Comparison of ENCODE assay signal across 26 cellular contexts in the genomic region with DNA sequence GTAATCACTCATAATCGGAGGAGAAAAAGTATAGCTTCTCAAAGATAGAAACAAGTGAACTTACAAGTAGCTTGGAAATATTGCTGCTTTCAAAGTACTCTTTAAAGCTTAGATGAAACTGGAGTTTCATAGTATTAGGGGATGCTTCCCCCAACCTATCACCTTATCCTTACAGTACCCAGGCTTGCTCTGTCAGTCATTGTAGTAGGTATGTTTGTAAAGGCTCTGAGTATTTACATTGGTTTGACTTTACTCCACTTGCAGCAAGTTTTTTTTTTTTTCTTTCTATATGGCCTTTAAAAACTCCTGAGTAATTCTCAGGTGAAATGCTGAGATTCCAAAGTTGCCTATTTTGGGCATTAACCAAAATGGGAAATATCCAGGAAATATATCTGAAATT.
A peak's percentile ranks its signal among the peaks of the same experiment; 100 is the strongest.
DNase-seq lines count a peak whose midpoint lies in the region; ATAC-seq, FAIRE-seq and TF ChIP-seq lines count a peak whose summit lies in the region.
"Had no signal": no experiment of that assay in that cellular context is flagged by ENCODE, and none has a peak within 500 bp of the region (broad histone marks: within the 10 kb centered on the region; RNA-seq: fewer than 3 reads in every experiment).

No MANE protein-coding gene starts in this region.

- TF ChIP-seq POLR2A in HepG2 (IDR thresholded peaks at IDR 0.05; ENCODE audit: insufficient read depth in 1 of 2, low read depth in 2 of 2, low read length in 2 of 2) = no peak
- no peak for TF ChIP-seq POLR2A in right lobe of liver (IDR thresholded peaks at IDR 0.05)
- TF ChIP-seq POLR2A in esophagus squamous epithelium (IDR thresholded peaks at IDR 0.05) = no peak

- H3K27me3 ChIP-seq in HepG2 (ENCODE audit: control insufficient read depth in 1 of 2, insufficient read depth in 2 of 2, low read length in 2 of 2) = no peaks in the 10 kb centered on the region
- H3K27me3 ChIP-seq in right lobe of liver = no peaks in the 10 kb centered on the region
- no peaks in the 10 kb centered on the region for H3K27me3 ChIP-seq in PC-9 (ENCODE audit: insufficient read depth, low read depth)
- H3K27me3 ChIP-seq in esophagus squamous epithelium = no peaks in the 10 kb centered on the region
- no peaks in the 10 kb centered on the region for H3K27me3 ChIP-seq in Karpas-422 (ENCODE audit: low read length)
- H3K27me3 ChIP-seq: BE2C, BLaER1 had no signal

- no peak overlapping the region for H2AFZ ChIP-seq in HepG2 (ENCODE audit: low read length)
- no peak overlapping the region for H2AFZ ChIP-seq in PC-9
- no peak overlapping the region for H2AFZ ChIP-seq in Karpas-422 (ENCODE audit: low read length)

- H3K9me2 ChIP-seq in PC-9 (ENCODE audit: insufficient read depth) = no peaks in the 10 kb centered on the region
- no peaks in the 10 kb centered on the region for H3K9me2 ChIP-seq in Karpas-422 (replicated peaks; ENCODE audit: insufficient read depth, low read length)

- TF ChIP-seq CTCF in HepG2 (CRISPR knock-in tag; IDR thresholded peaks at IDR 0.05) = no peak
- TF ChIP-seq CTCF in right lobe of liver (IDR thresholded peaks at IDR 0.05) = no peak
- no peak for TF ChIP-seq CTCF in PC-9 (conservative IDR thresholded peaks at IDR 0.05)
- TF ChIP-seq CTCF in mucosa of descending colon (IDR thresholded peaks at IDR 0.05) = no peak
- no peak for TF ChIP-seq CTCF in esophagus squamous epithelium (IDR thresholded peaks at IDR 0.05)

- H3K36me3 ChIP-seq in HepG2 (replicated peaks in 1 of 2; ENCODE audit: control insufficient read depth in 1 of 2, insufficient read depth in 2 of 2, low read length in 2 of 2) (peaks cover 0 to 17% of the 10 kb centered on the region in 2 experiments; a peak in 2 of 5 replicates), right lobe of liver (peaks cover 0 to 8% (median 2%) of the 10 kb centered on the region in 4 donors), PC-9 (ENCODE audit: low read depth) (peaks cover 17% of the 10 kb centered on the region), mucosa of descending colon (ENCODE audit: low read depth) (no peaks in the 10 kb centered on the region), esophagus squamous epithelium (peaks cover 9 to 98% (median 12%) of the 10 kb centered on the region in 3 donors), Karpas-422 (ENCODE audit: insufficient read depth, low read length) (no peaks in the 10 kb centered on the region)
- H3K36me3 ChIP-seq: BE2C had no signal

- no peak overlapping the region for H3K4me2 ChIP-seq in HepG2 (ENCODE audit: low read depth, low read length)
- H3K4me2 ChIP-seq in PC-9 = peak overlapping the region; percentile 29
- no peak overlapping the region for H3K4me2 ChIP-seq in Karpas-422 (ENCODE audit: low read depth, low read length, poor library complexity, severe bottlenecking)
- H3K4me2 ChIP-seq: BLaER1 had no signal

- H3K79me2 ChIP-seq in HepG2 (ENCODE audit: insufficient read depth, low read length) (no peaks in the 10 kb centered on the region), PC-9 (ENCODE audit: low read depth) (no peaks in the 10 kb centered on the region), Karpas-422 (ENCODE audit: low read length) (no peaks in the 10 kb centered on the region)

- TF ChIP-seq EP300 in HepG2 (IDR thresholded peaks at IDR 0.05; ENCODE audit: low read depth in 2 of 2, low read length in 2 of 2) (no peak), HepG2 (CRISPR knock-in tag; IDR thresholded peaks at IDR 0.05; ENCODE audit: borderline replicate concordance) (no peak)

- 89% methylated on average over 1 of the region's 1 CpG for WGBS in HepG2 (ENCODE audit: low lambda C conversion rate)
- 100% methylated on average over 1 of the region's 1 CpG for WGBS in right lobe of liver (ENCODE audit: insufficient coverage, low coverage, low lambda C conversion rate, missing lambda C conversion rate)
- 89 to 96% methylated on average over 1 of the region's 1 CpG for WGBS in esophagus squamous epithelium, 2 donors

- ATAC-seq in HepG2 (no peak; the same call in 2 of the 3 replicates), right lobe of liver (no peak), mucosa of descending colon (peak; percentile 54)
- ATAC-seq: GM12878 had no signal

- peaks cover 19% of the 10 kb centered on the region for H3K4me1 ChIP-seq in HepG2 (ENCODE audit: insufficient read depth, low read length)
- peaks cover 0 to 17% (median 4%) of the 10 kb centered on the region in 4 donors for H3K4me1 ChIP-seq in right lobe of liver
- peaks cover 18% of the 10 kb centered on the region for H3K4me1 ChIP-seq in PC-9 (replicated peaks; ENCODE audit: insufficient read depth)
- no peaks in the 10 kb centered on the region for H3K4me1 ChIP-seq in mucosa of descending colon (ENCODE audit: low read depth)
- H3K4me1 ChIP-seq in esophagus squamous epithelium = no peaks in the 10 kb centered on the region
- H3K4me1 ChIP-seq in Karpas-422 (ENCODE audit: low read length) = no peaks in the 10 kb centered on the region

- POLR2A ChIA-PET in HepG2 (lab: Yijun Ruan, JAX) (no interaction called here), PC-9 (lab: Charles Lee; ENCODE audit: unreplicated experiment) (interaction anchor here (0.6 kb wide), 1 partner anchor 1951 kb away, joined by 13 read pairs; no protein-coding TSS in a partner anchor)

- DNase-seq in HepG2 (ENCODE audit: low spot score) = no peak
- no peak for DNase-seq in right lobe of liver
- DNase-seq in PC-9 = no peak
- no peak for DNase-seq in mucosa of descending colon
- no peak for DNase-seq in esophagus squamous epithelium (lab: John Stamatoyannopoulos, UW)
- no peak for DNase-seq in Karpas-422
- DNase-seq in NOMO-1 treated with DMSO at 0.1 percent for 48 hours (lab: John Stamatoyannopoulos, UW; ENCODE audit: unreplicated experiment) = no peak
- DNase-seq: 8988T; ACHN; BE2C; C1 segment of cervical spinal cord; CD4-positive, alpha-beta memory T cell; CD4-positive, CD25-positive, alpha-beta regulatory T cell; CD8-positive, alpha-beta memory T cell; COR-L47; DMS 273 treated with DMSO at 0.1 percent for 48 hours; DMS153; DMS79; DND-41; EL; GDM1 had no signal

- CTCF ChIA-PET in HepG2 (lab: Yijun Ruan, JAX; ENCODE audit: low intra/inter-chr PET ratio, low total read pairs) (no interaction called here), PC-9 (lab: Charles Lee) (no interaction called here)

- H3K27ac ChIP-seq in HepG2 (ENCODE audit: extremely low read length, insufficient read depth, low read length) (no peak overlapping the region), right lobe of liver (no peak overlapping the region), PC-9 (peak overlapping the region; percentile 14), esophagus squamous epithelium (no peak overlapping the region), Karpas-422 (ENCODE audit: low read length) (no peak overlapping the region)
- H3K27ac ChIP-seq: BLaER1 had no signal

- no peak overlapping the region for H3K4me3 ChIP-seq in HepG2 (replicated peaks in 1 of 3; ENCODE audit: insufficient read depth in 1 of 3, low read depth in 2 of 3, low read length in 3 of 3)
- no peak overlapping the region for H3K4me3 ChIP-seq in right lobe of liver
- no peak overlapping the region for H3K4me3 ChIP-seq in PC-9
- no peak overlapping the region for H3K4me3 ChIP-seq in mucosa of descending colon
- no peak overlapping the region for H3K4me3 ChIP-seq in esophagus squamous epithelium
- H3K4me3 ChIP-seq in Karpas-422 (ENCODE audit: low read length) = no peak overlapping the region
- H3K4me3 ChIP-seq: BLaER1, GM12878 had no signal

- no peaks in the 10 kb centered on the region for H3F3A ChIP-seq in PC-9 (ENCODE audit: insufficient read depth, low read depth)

- no peak for TF ChIP-seq RAD21 in HepG2 (CRISPR knock-in tag; IDR thresholded peaks at IDR 0.05)

- in situ Hi-C loops in HepG2 (cut with HindIII; ENCODE audit: extremely low pct_ligation_motif_present, low pct_unique_long_range_greater_than_20kb) = no loop called here

- H4K20me1 ChIP-seq in HepG2 (ENCODE audit: insufficient read depth, low read length) = no peaks in the 10 kb centered on the region
- H4K20me1 ChIP-seq in PC-9 (ENCODE audit: insufficient read depth) = no peaks in the 10 kb centered on the region; the same call in 1 of the 2 replicates
- H4K20me1 ChIP-seq in Karpas-422 (ENCODE audit: insufficient read depth, low read depth, low read length) = no peaks in the 10 kb centered on the region
- H4K20me1 ChIP-seq: BLaER1 had no signal

- intact Hi-C loops in HepG2 (cut with micrococcal nuclease; ENCODE audit: unreplicated experiment) (no loop called here), right lobe of liver (cut with DNase I) (no loop called here), PC-9 (cut with micrococcal nuclease; ENCODE audit: unreplicated experiment) (no loop called here), mucosa of descending colon (cut with DNase I, micrococcal nuclease) (no loop called here), esophagus squamous epithelium (cut with DNase I) (no loop called here)

- BruUV-seq in HepG2 (replicated peaks; lab: Mats Ljungman, UMichigan) (no TSS peak), PC-9 (replicated peaks; lab: Mats Ljungman, UMichigan) (no TSS peak)

- H3K9ac ChIP-seq in HepG2 (ENCODE audit: insufficient read depth, low read depth, low read length) (no peak overlapping the region), Karpas-422 (ENCODE audit: low read length) (no peak overlapping the region)
- H3K9ac ChIP-seq: BLaER1 had no signal

- H3K9me3 ChIP-seq in HepG2 (ENCODE audit: low read length) (no peaks in the 10 kb centered on the region), right lobe of liver (no peaks in the 10 kb centered on the region), PC-9 (ENCODE audit: insufficient read depth, low read depth) (no peaks in the 10 kb centered on the region), mucosa of descending colon (no peaks in the 10 kb centered on the region), esophagus squamous epithelium (no peaks in the 10 kb centered on the region), Karpas-422 (ENCODE audit: low read length) (no peaks in the 10 kb centered on the region)
- H3K9me3 ChIP-seq: BE2C, BLaER1 had no signal

- no peak for FAIRE-seq in HepG2 (lab: Jason Lieb, UNC)
- FAIRE-seq: A204.1, GM12878, GM12892, GM18507 had no signal

TF ChIP-seq in HepG2, 621 proteins besides CTCF, POLR2A, EP300 and RAD21:
- TF ChIP-seq MAFG (CRISPR knock-in tag; IDR thresholded peaks at IDR 0.05) = no peak
- TF ChIP-seq ZNF362 (CRISPR knock-in tag; IDR thresholded peaks at IDR 0.05; ENCODE audit: borderline replicate concordance) = peak; percentile 49; the same call in 1 of the 2 replicates
TF ChIP-seq in HepG2: peak in this region for 1.
